Comparison of ENCODE assay signal across 14 cellular contexts in the genomic region with DNA sequence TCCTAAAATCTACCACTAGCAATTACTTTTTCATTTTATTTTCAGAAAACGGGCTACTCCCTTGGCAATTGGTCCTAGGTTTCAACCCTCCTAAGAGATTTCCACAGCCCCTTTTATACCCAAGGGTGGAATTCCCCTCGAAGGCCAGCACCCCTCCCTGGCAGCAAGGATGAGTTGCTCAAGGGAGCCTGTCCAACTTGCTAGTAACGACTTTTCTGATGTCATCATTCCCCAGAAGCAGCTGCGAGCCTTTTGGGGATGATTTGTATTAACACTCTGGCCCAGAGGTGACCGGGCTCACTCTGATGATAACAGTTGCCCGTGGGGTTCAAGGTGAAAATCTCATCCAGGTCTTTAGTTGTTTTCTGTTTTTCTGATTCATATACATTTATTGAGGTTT. TPM values are rescaled to one million over a fixed set of nuclear protein-coding genes. Genes with fewer than 3 reads are reported as not detected.
A peak's percentile ranks its signal among the peaks of the same experiment; 100 is the strongest.
DNase-seq lines count a peak whose midpoint lies in the region; ATAC-seq and TF ChIP-seq lines count a peak whose summit lies in the region.
"Had no signal": no experiment of that assay in that cellular context is flagged by ENCODE, and none has a peak within 500 bp of the region (broad histone marks: within the 10 kb centered on the region; RNA-seq: fewer than 3 reads in every experiment).

No MANE protein-coding gene starts in this region.

- no peaks in the 10 kb centered on the region for H3K9me3 Mint-ChIP-seq in endodermal cell
- H3K9me3 Mint-ChIP-seq: activated T-helper 1 cell treated with anti-CD3 and anti-CD28 coated beads, Interleukin-12 subunit alpha, Interleukin-12 subunit beta, Interleukin-2, Interleukin-4 antibody, amounts not matched to agents 30 ng/mL and 10 ng/mL and 1 ng/mL, durations not matched to agents 14 hours and 24 hours and 36 hours; IgD-negative memory B cell; WTC11 had no signal

- H3K4me1 Mint-ChIP-seq in endodermal cell, result peaks cover 3% of the 10 kb centered on the region

- H3K4me1 ChIP-seq in breast epithelium (peaks cover 0 to 9% of the 10 kb centered on the region in 2 donors), right cardiac atrium (ENCODE audit: control insufficient read depth, insufficient read depth, low read length) (peaks cover 18% of the 10 kb centered on the region), tibial artery (peaks cover 0 to 72% (median 38%) of the 10 kb centered on the region in 4 donors), endodermal cell (ENCODE audit: control insufficient read depth, insufficient read depth, low read length) (no peaks in the 10 kb centered on the region), BE2C (peaks cover 2% of the 10 kb centered on the region; the same call in 1 of the 2 replicates)
- H3K4me1 ChIP-seq: colonic mucosa had no signal

- H3K27me3 Mint-ChIP-seq in endodermal cell (ENCODE audit: insufficient read depth), result no peaks in the 10 kb centered on the region

- H3K4me3 Mint-ChIP-seq in endodermal cell, result no peak overlapping the region
- H3K4me3 Mint-ChIP-seq: activated T-helper 1 cell treated with anti-CD3 and anti-CD28 coated beads, Interleukin-12 subunit alpha, Interleukin-12 subunit beta, Interleukin-2, Interleukin-4 antibody, amounts not matched to agents 30 ng/mL and 10 ng/mL and 1 ng/mL, durations not matched to agents 14 hours and 24 hours and 36 hours; WTC11 had no signal

- ATAC-seq in right cardiac atrium, result peak in 1 of 2 donors; percentile 53
- ATAC-seq: WTC11 had no signal

- H3K27ac ChIP-seq in breast epithelium, result peak overlapping the region; percentile 57 to 65
- H3K27ac ChIP-seq in right cardiac atrium (ENCODE audit: low read length), result peak overlapping the region; percentile 46
- peak overlapping the region; percentile 46 to 57 for H3K27ac ChIP-seq in tibial artery
- no peak overlapping the region for H3K27ac ChIP-seq in endodermal cell (ENCODE audit: low read depth, low read length)
- H3K27ac ChIP-seq: colonic mucosa had no signal

- no peak overlapping the region for H3K4me3 ChIP-seq in breast epithelium
- H3K4me3 ChIP-seq in right cardiac atrium (ENCODE audit: low read length), result no peak overlapping the region
- no peak overlapping the region for H3K4me3 ChIP-seq in tibial artery
- no peak overlapping the region for H3K4me3 ChIP-seq in endodermal cell (ENCODE audit: low read length)
- no peak overlapping the region for H3K4me3 ChIP-seq in BE2C (ENCODE audit: low read depth, low read length)
- H3K4me3 ChIP-seq: colonic mucosa had no signal

- H3K9ac ChIP-seq in endodermal cell (ENCODE audit: extremely low read depth, low read length, poor library complexity, severe bottlenecking), result no peak overlapping the region

- TF ChIP-seq CTCF in breast epithelium (IDR thresholded peaks at IDR 0.05), result no peak
- TF ChIP-seq CTCF in tibial artery (IDR thresholded peaks at IDR 0.05), result no peak
- TF ChIP-seq CTCF in endodermal cell (conservative IDR thresholded peaks at IDR 0.05), result no peak
- no peak for TF ChIP-seq CTCF in BE2C (IDR thresholded peaks at IDR 0.05; ENCODE audit: low read depth, low read length)

- H3K27me3 ChIP-seq in breast epithelium, result no peaks in the 10 kb centered on the region
- H3K27me3 ChIP-seq in right cardiac atrium (ENCODE audit: control insufficient read depth, insufficient read depth), result no peaks in the 10 kb centered on the region
- H3K27me3 ChIP-seq in tibial artery, result no peaks in the 10 kb centered on the region
- H3K27me3 ChIP-seq in endodermal cell (ENCODE audit: control insufficient read depth, insufficient read depth, low read length, poor library complexity, severe bottlenecking), result no peaks in the 10 kb centered on the region
- no peaks in the 10 kb centered on the region for H3K27me3 ChIP-seq in BE2C
- H3K27me3 ChIP-seq: colonic mucosa had no signal

- H3K36me3 ChIP-seq in breast epithelium (no peaks in the 10 kb centered on the region), tibial artery (peaks cover 3 to 12% (median 11%) of the 10 kb centered on the region in 3 donors), endodermal cell (ENCODE audit: control insufficient read depth, insufficient read depth, low read length) (no peaks in the 10 kb centered on the region), BE2C (no peaks in the 10 kb centered on the region)
- H3K36me3 ChIP-seq: colonic mucosa had no signal

- no peak overlapping the region for H3K27ac Mint-ChIP-seq in endodermal cell
- H3K27ac Mint-ChIP-seq: activated T-helper 1 cell treated with anti-CD3 and anti-CD28 coated beads, Interleukin-12 subunit alpha, Interleukin-12 subunit beta, Interleukin-2, Interleukin-4 antibody, amounts not matched to agents 30 ng/mL and 10 ng/mL and 1 ng/mL, durations not matched to agents 14 hours and 24 hours and 36 hours; IgD-negative memory B cell; WTC11 had no signal

- no peaks in the 10 kb centered on the region for H3K9me3 ChIP-seq in breast epithelium
- no peaks in the 10 kb centered on the region for H3K9me3 ChIP-seq in right cardiac atrium (ENCODE audit: control insufficient read depth, low read length)
- no peaks in the 10 kb centered on the region for H3K9me3 ChIP-seq in tibial artery
- no peaks in the 10 kb centered on the region for H3K9me3 ChIP-seq in endodermal cell (ENCODE audit: control insufficient read depth, low read length)
- no peaks in the 10 kb centered on the region for H3K9me3 ChIP-seq in BE2C
- H3K9me3 ChIP-seq: colonic mucosa had no signal

- no peak for TF ChIP-seq POLR2A in breast epithelium (IDR thresholded peaks at IDR 0.05)

- 25% methylated on average over 6 of the region's 6 CpGs for WGBS in right cardiac atrium
- 82 to 91% methylated on average over 3 to 6 of the region's 6 CpGs for WGBS in endodermal cell (ENCODE audit: insufficient coverage in 1 of 2, insufficient read length in 1 of 2), 2 experiments

- intact Hi-C loops in breast epithelium (cut with DNase I; ENCODE audit: low total_unique reads) (no loop called here), right cardiac atrium (cut with DNase I) (loop anchor here in 1 of 4 donors (5.0 kb wide), 1 partner anchor 294 kb away; no protein-coding TSS in a partner anchor), tibial artery (cut with DNase I; ENCODE audit: low total_unique reads) (no loop called here)

- DNase-seq in LHCN-M2 (ENCODE audit: low read depth) (peak; percentile 81), breast epithelium (ENCODE audit: low spot score in 2 of 2) (no peak), right cardiac atrium (no peak), tibial artery (no peak), endodermal cell (no peak), BE2C (no peak)
- DNase-seq in activated CD4-positive, alpha-beta T cell treated with anti-CD3 and anti-CD28 coated beads for 1 hour, result no peak
- DNase-seq in stimulated activated CD4-positive, alpha-beta T cell treated with anti-CD3 and anti-CD28 coated beads, Interleukin-4, amount 100 ng/mL, for 4 hours, result no peak
- DNase-seq: colonic mucosa, DMS 273 treated with DMSO at 0.1 percent for 48 hours, NCI-H2171 had no signal

- H3K36me3 Mint-ChIP-seq in endodermal cell (ENCODE audit: low read depth), result no peaks in the 10 kb centered on the region
- H3K36me3 Mint-ChIP-seq: IgD-negative memory B cell, WTC11 had no signal

RNA-seq across cellular contexts. Expression of gene NAA20, which starts 30.7 kb away (rescaled TPM):
- total RNA-seq in LHCN-M2 (2014; rRNA removed) (39.1 and 59.8 TPM in 2 replicates), breast epithelium (10 to 100 TPM; 32.6 to 47.2 (median 44.5) TPM), right cardiac atrium (10 to 100 TPM; 49.4 to 59.5 (median 54.8) TPM), endodermal cell (10 to 100 TPM; 35.1 to 39.4 TPM)
- 56.3 TPM for polyA plus RNA-seq in LHCN-M2 (2012)
- polyA plus RNA-seq in right cardiac atrium, result 82.9 TPM
- 37.8 TPM for polyA plus RNA-seq in endodermal cell (2013, experiment 1 of 2)
- polyA plus RNA-seq in endodermal cell (2013, experiment 2 of 2), result 40.2 TPM
- 99.1 TPM for polyA plus RNA-seq in BE2C (2012; ENCODE audit: insufficient read depth, insufficient read length, low read depth)
